Comparison of ENCODE assay signal across 17 cellular contexts in the genomic region with DNA sequence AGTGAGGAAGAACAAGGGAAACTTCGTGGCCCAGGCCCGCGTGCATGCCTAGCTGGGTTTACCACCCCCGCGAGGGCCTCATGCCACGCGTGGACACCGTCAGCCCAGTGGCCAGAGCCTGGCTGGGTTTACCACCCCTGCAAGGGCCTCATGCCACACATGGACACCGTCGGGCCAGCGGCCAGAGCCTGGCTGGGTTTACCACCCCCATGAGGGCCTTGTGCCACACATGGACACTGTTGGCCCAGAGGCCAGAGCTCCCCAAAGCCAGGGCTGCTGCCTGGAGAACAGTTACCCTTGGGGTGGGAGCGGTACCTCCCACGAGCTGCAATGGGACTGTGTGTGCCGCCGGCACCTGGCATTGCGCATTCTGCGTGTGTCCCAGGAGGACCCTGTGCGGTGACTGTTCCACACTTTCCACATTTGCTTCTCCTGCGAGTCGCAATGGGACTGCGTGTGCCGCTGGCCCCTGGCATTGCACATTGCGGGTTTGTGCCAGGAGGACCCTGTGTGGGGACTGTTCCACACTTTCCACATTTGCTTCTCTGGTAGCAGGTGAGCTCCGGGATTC.
DNase-seq lines count a peak whose midpoint lies in the region; ATAC-seq, FAIRE-seq and TF ChIP-seq lines count a peak whose summit lies in the region.
"Had no signal": no experiment of that assay in that cellular context is flagged by ENCODE, and none has a peak within 500 bp of the region (broad histone marks: within the 10 kb centered on the region; RNA-seq: fewer than 3 reads in every experiment).

No MANE protein-coding gene starts in this region.

- CTCF ChIA-PET in H1 (lab: Charles Lee; ENCODE audit: partially characterized antibody) = interaction anchor here (1.4 kb wide), 1 partner anchor 29 kb away, joined by 3 read pairs; no protein-coding TSS in a partner anchor

- H3K18ac ChIP-seq in H1 (ENCODE audit: extremely low read depth, low read length) = no peak overlapping the region

- H3K79me2 ChIP-seq in H1 (ENCODE audit: control insufficient read depth in 1 of 2, insufficient read depth in 2 of 2, low read length in 2 of 2) (no peaks in the 10 kb centered on the region), osteoblast (ENCODE audit: insufficient read depth, low read length) (no peaks in the 10 kb centered on the region)

- H3K4me2 ChIP-seq in H1 (ENCODE audit: insufficient read depth in 1 of 2, low read depth in 2 of 2, low read length in 2 of 2) (no peak overlapping the region), osteoblast (ENCODE audit: insufficient read depth, low read length) (no peak overlapping the region)

- H3K4me1 ChIP-seq in right cardiac atrium (ENCODE audit: control insufficient read depth, insufficient read depth, low read length) (peaks cover 9% of the 10 kb centered on the region), H1 (replicated peaks in 1 of 4; ENCODE audit: control insufficient read depth in 3 of 4, insufficient read depth in 4 of 4, low read length in 3 of 4) (no peaks in the 10 kb centered on the region; a peak in 1 of 7 replicates), osteoblast (ENCODE audit: insufficient read depth, low read length) (peaks cover 11% of the 10 kb centered on the region), aorta (ENCODE audit: control insufficient read depth in 1 of 2, insufficient read depth in 2 of 2, low read length in 2 of 2) (no peaks in the 10 kb centered on the region)

- peak overlapping the region; percentile 49; the same call in 1 of the 2 replicates for H2BK5ac ChIP-seq in H1 (ENCODE audit: low read depth, low read length)

- intact Hi-C loops in right cardiac atrium (cut with DNase I) = no loop called here
- intact Hi-C loops in left cardiac atrium (cut with DNase I) = no loop called here
- intact Hi-C loops in aorta (cut with DNase I) = loop anchor here in 1 of 2 donors (10.0 kb wide), 1 partner anchor 59 kb away; no protein-coding TSS in a partner anchor

- no peak overlapping the region for H3K4ac ChIP-seq in H1 (replicated peaks; ENCODE audit: insufficient read length, low read depth, low read length)

- no peak overlapping the region for H2BK12ac ChIP-seq in H1 (ENCODE audit: low read depth, low read length)

- WGBS in right cardiac atrium = 97% methylated on average over 24 of the region's 24 CpGs
- 94% methylated on average over 24 of the region's 24 CpGs; no CpG with 5 or more reads in 1 of the 2 experiments for WGBS in H1 (ENCODE audit: extremely low coverage in 1 of 2, insufficient coverage in 1 of 2, insufficient read length in 1 of 2, insufficient replicate concordance in 2 of 2, low coverage in 1 of 2, low lambda C conversion rate in 2 of 2, missing lambda C conversion rate in 1 of 2), 2 experiments
- 98% methylated on average over 24 of the region's 24 CpGs for WGBS in aorta, 2 donors

- no peak for TF ChIP-seq RAD21 in H1 (IDR thresholded peaks at IDR 0.05 in 1 of 2, conservative IDR thresholded peaks at IDR 0.05 in 1 of 2; ENCODE audit: low read depth in 2 of 2, low read length in 2 of 2)

- no peaks in the 10 kb centered on the region for H3K79me1 ChIP-seq in H1 (ENCODE audit: low read depth, low read length)

- H2AFZ ChIP-seq in H1 (ENCODE audit: low read length) (no peak overlapping the region), osteoblast (ENCODE audit: low read length) (no peak overlapping the region)

- POLR2A ChIA-PET in H1 (lab: Charles Lee; ENCODE audit: partially characterized antibody) = no interaction called here

- DNase-seq in right cardiac atrium = peak in 2 of 3 donors; percentile 39 to 49
- DNase-seq in left cardiac atrium = no peak
- DNase-seq in H1 (ENCODE audit: low read depth in 1 of 2, low spot score in 2 of 2) = peak in 1 of 2 experiments; percentile 34
- peak; percentile 65 for DNase-seq in osteoblast (ENCODE audit: insufficient read length, low spot score, missing footprints)
- DNase-seq in aorta = peak; percentile 33 to 67
- DNase-seq in GM19239 (ENCODE audit: insufficient read length, low spot score) = no peak
- DNase-seq: activated CD4-positive, alpha-beta memory T cell treated with anti-CD3 and anti-CD28 coated beads for 36 hours; DMS79; HCEC 1CT; Kasumi-1; NCI-H187 treated with DMSO at 0.1 percent for 48 hours; occipital lobe; stimulated activated naive CD4-positive, alpha-beta T cell treated with Interleukin-2 at 50 U/mL for 16 hours had no signal

- no peaks in the 10 kb centered on the region for H4K20me1 ChIP-seq in H1 (replicated peaks in 1 of 2; ENCODE audit: control insufficient read depth in 1 of 2, insufficient read depth in 2 of 2, low read length in 2 of 2)
- no peaks in the 10 kb centered on the region for H4K20me1 ChIP-seq in osteoblast (ENCODE audit: insufficient read depth, low read length)

- no peaks in the 10 kb centered on the region for H3K36me3 ChIP-seq in H1 (ENCODE audit: control insufficient read depth in 2 of 4, insufficient read depth in 4 of 4, low read length in 3 of 4)
- H3K36me3 ChIP-seq in osteoblast (ENCODE audit: insufficient read depth, low read length) = no peaks in the 10 kb centered on the region
- no peaks in the 10 kb centered on the region for H3K36me3 ChIP-seq in aorta (ENCODE audit: control insufficient read depth in 1 of 2, insufficient read depth in 2 of 2, low read length in 1 of 2)
- H3K36me3 ChIP-seq: SJSA1, thyroid gland had no signal

- H2BK20ac ChIP-seq in H1 (ENCODE audit: low read length) = no peak overlapping the region

- no peaks in the 10 kb centered on the region for H3K23me2 ChIP-seq in H1 (ENCODE audit: low read depth, low read length)

- no peak overlapping the region for H4K8ac ChIP-seq in H1 (ENCODE audit: extremely low read depth, insufficient read depth, low read length)

- no peak for ATAC-seq in right cardiac atrium
- no peak for ATAC-seq in left cardiac atrium
- ATAC-seq in aorta (ENCODE audit: low FRiP score) = no peak
- no peak for ATAC-seq in GM18858 (IDR thresholded peaks at IDR 0.05; ENCODE audit: unreplicated experiment)

- H3K9me3 ChIP-seq in right cardiac atrium (ENCODE audit: control insufficient read depth, low read length) (peaks cover 3% of the 10 kb centered on the region), H1 (ENCODE audit: insufficient read depth in 2 of 2, low read depth in 1 of 2, low read length in 1 of 2) (peaks cover 8 to 18% of the 10 kb centered on the region in 2 experiments; a peak in 3 of 4 replicates), osteoblast (ENCODE audit: low read depth, low read length) (peaks cover 4% of the 10 kb centered on the region), aorta (ENCODE audit: control insufficient read depth, low read length) (peaks cover 4% of the 10 kb centered on the region)
- H3K9me3 ChIP-seq: thyroid gland had no signal

- TF ChIP-seq CTCF in H1 (IDR thresholded peaks at IDR 0.05; ENCODE audit: control extremely low read depth in 1 of 3, insufficient read depth in 1 of 3, low read depth in 1 of 3, low read length in 3 of 3) (no peak), osteoblast (IDR thresholded peaks at IDR 0.05; ENCODE audit: extremely low read depth, low read depth, low read length) (no peak)

- H3K27ac ChIP-seq in right cardiac atrium (ENCODE audit: low read length) (no peak overlapping the region), H1 (ENCODE audit: low read depth, low read length) (no peak overlapping the region), osteoblast (ENCODE audit: low read depth, low read length) (no peak overlapping the region), aorta (ENCODE audit: low read depth in 1 of 2, low read length in 2 of 2) (no peak overlapping the region)
- H3K27ac ChIP-seq: SJSA1, thyroid gland had no signal

- FAIRE-seq in H1 (lab: Jason Lieb, UNC) = no peak
- no peak for FAIRE-seq in GM19239 (lab: Jason Lieb, UNC)
- FAIRE-seq: colon had no signal

- no peak overlapping the region for H3K14ac ChIP-seq in H1 (ENCODE audit: insufficient read length)

- no peak overlapping the region for H4K5ac ChIP-seq in H1 (ENCODE audit: insufficient read length, low read depth, low read length)

- no peaks in the 10 kb centered on the region for H3K27me3 ChIP-seq in right cardiac atrium (ENCODE audit: control insufficient read depth, insufficient read depth)
- H3K27me3 ChIP-seq in H1 (replicated peaks in 1 of 4; ENCODE audit: control insufficient read depth in 3 of 4, extremely low read depth in 1 of 4, insufficient read depth in 3 of 4, low read length in 3 of 4) = no peaks in the 10 kb centered on the region
- peaks cover 5% of the 10 kb centered on the region for H3K27me3 ChIP-seq in osteoblast (ENCODE audit: insufficient read depth, low read length)
- no peaks in the 10 kb centered on the region for H3K27me3 ChIP-seq in aorta (ENCODE audit: control insufficient read depth in 1 of 2, insufficient read depth in 2 of 2, low read length in 1 of 2)
- H3K27me3 ChIP-seq: SJSA1, thyroid gland had no signal

- TF ChIP-seq POLR2A in H1 (IDR thresholded peaks at IDR 0.05; ENCODE audit: control extremely low read depth in 1 of 2, low read depth in 2 of 2, low read length in 2 of 2) = no peak

- H3K9ac ChIP-seq in H1 (replicated peaks in 1 of 4; ENCODE audit: extremely low read depth in 1 of 4, low read depth in 3 of 4, low read length in 3 of 4) = no peak overlapping the region

- H3K56ac ChIP-seq in H1 (replicated peaks; ENCODE audit: insufficient read length, low read depth, low read length) = no peak overlapping the region

- TF ChIP-seq EP300 in H1 (IDR thresholded peaks at IDR 0.05; ENCODE audit: borderline replicate concordance in 1 of 2, low read depth in 2 of 2, low read length in 2 of 2) = no peak

- no peak overlapping the region for H2AK5ac ChIP-seq in H1 (ENCODE audit: low read depth, low read length)

- H2BK15ac ChIP-seq in H1 (ENCODE audit: low read length) = no peak overlapping the region

- no peak overlapping the region for H3K4me3 ChIP-seq in right cardiac atrium (ENCODE audit: low read length)
- H3K4me3 ChIP-seq in H1 (ENCODE audit: extremely low read depth in 1 of 4, insufficient read depth in 2 of 4, low read depth in 3 of 4, low read length in 4 of 4) = no peak overlapping the region
- no peak overlapping the region for H3K4me3 ChIP-seq in osteoblast (ENCODE audit: insufficient read depth, low read length)
- no peak overlapping the region for H3K4me3 ChIP-seq in aorta (ENCODE audit: low read length in 2 of 2)
- H3K4me3 ChIP-seq: SJSA1, thyroid gland had no signal

- no peak overlapping the region for H4K91ac ChIP-seq in H1 (replicated peaks; ENCODE audit: insufficient read length, low read length)

- H3K23ac ChIP-seq in H1 (ENCODE audit: insufficient read length) = no peak overlapping the region

- H2BK120ac ChIP-seq in H1 (replicated peaks; ENCODE audit: low read depth, low read length) = no peak overlapping the region

TF ChIP-seq in H1, 55 proteins besides CTCF, POLR2A, EP300 and RAD21 (continues in another document):
- no peak for TF ChIP-seq NRF1 (IDR thresholded peaks at IDR 0.05; ENCODE audit: low read depth, low read length)
- no peak for TF ChIP-seq MAFK (IDR thresholded peaks at IDR 0.05; ENCODE audit: low read depth, low read length)
- no peak for TF ChIP-seq BACH1 (IDR thresholded peaks at IDR 0.05; ENCODE audit: low read length)
- no peak for TF ChIP-seq CTBP2 (IDR thresholded peaks at IDR 0.05; ENCODE audit: borderline replicate concordance, insufficient read depth, insufficient read length, low read length)

Comparison
In these comparisons a context has a peak if more than half of its experiments do, and no peak if none do; other contexts are left out.
1. DNase-seq: peak in right cardiac atrium (2 of 3), osteoblast (single experiment) and aorta (2 of 2); none in left cardiac atrium (single experiment) and GM19239 (single experiment).